8 cellular contexts compared by ENCODE assay signal in the genomic region with DNA sequence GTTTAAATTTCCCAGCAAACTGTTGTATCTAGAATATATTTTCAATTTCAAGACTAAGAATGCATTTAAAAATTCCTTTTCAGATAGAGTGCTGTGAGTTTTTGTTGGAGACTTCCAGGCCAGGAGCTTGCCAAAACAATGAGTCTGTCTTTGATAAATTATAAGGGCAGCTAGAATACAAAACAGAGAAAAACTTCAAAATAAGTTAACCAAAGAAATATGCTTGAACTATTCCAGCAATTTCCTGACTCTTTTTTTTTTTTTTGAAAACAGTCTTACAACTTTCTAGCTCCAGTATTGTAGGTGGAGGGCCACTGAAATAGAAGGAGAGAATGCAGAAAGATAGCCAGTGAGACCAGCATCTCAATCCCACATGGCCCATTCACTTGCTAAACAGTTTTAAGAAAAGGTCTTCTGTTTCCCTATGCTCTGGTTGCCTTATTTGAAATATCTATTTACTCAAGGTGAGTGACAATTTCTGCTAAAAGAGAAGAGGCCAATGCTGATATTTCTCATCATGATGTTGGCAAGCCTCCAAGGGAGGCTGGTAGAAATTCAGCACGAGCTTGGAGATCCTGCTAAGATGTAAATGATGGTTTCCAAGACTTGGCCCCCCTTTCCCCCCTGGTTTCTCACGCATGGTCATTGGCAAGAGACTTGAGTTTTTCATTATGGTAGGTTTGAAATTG.
A peak's percentile ranks its signal among the peaks of the same experiment; 100 is the strongest.
DNase-seq lines count a peak whose midpoint lies in the region; ATAC-seq and TF ChIP-seq lines count a peak whose summit lies in the region.
"Had no signal": no experiment of that assay in that cellular context is flagged by ENCODE, and none has a peak within 500 bp of the region (broad histone marks: within the 10 kb centered on the region; RNA-seq: fewer than 3 reads in every experiment).

No MANE protein-coding gene starts in this region.

- H3K79me2 ChIP-seq in GM23248 (ENCODE audit: insufficient read depth), result no peaks in the 10 kb centered on the region

- no peaks in the 10 kb centered on the region for H3K27me3 ChIP-seq in GM23248 (replicated peaks; ENCODE audit: insufficient read depth)

- peak; percentile 69 for ATAC-seq in WTC11
- ATAC-seq in stimulated activated effector memory CD8-positive, alpha-beta T cell treated with anti-CD3 and anti-CD28 coated beads, Interleukin-12 subunit alpha, Interleukin-12 subunit beta, amount 100 ng/mL, for 72 hours, result peak; percentile 29
- no peak for ATAC-seq in HG02571 (IDR thresholded peaks at IDR 0.05; ENCODE audit: unreplicated experiment)

- no peak overlapping the region for H3K4me3 Mint-ChIP-seq in WTC11
- no peak overlapping the region for H3K4me3 Mint-ChIP-seq in stimulated activated effector memory CD8-positive, alpha-beta T cell treated with anti-CD3 and anti-CD28 coated beads, Interleukin-12 subunit alpha, Interleukin-12 subunit beta, amount 100 ng/mL, for 72 hours
- H3K4me3 Mint-ChIP-seq: endodermal cell had no signal

- in situ Hi-C loops in GM23248 (cut with MboI), result no loop called here

- 3 to 20% methylated on average over 2 of the region's 2 CpGs for WGBS in GM23248 (ENCODE audit: low coverage in 1 of 2, low lambda C conversion rate in 2 of 2, missing lambda C conversion rate in 2 of 2), 2 experiments

- POLR2A ChIA-PET in WTC11 (lab: Charles Lee), result interaction anchor here (0.6 kb wide), 1 partner anchor 1191 kb away, joined by 5 read pairs; no protein-coding TSS in a partner anchor

- peaks cover 13% of the 10 kb centered on the region for H3K36me3 Mint-ChIP-seq in WTC11
- H3K36me3 Mint-ChIP-seq in stimulated activated effector memory CD8-positive, alpha-beta T cell treated with anti-CD3 and anti-CD28 coated beads, Interleukin-12 subunit alpha, Interleukin-12 subunit beta, amount 100 ng/mL, for 72 hours, result no peaks in the 10 kb centered on the region

- H3K36me3 ChIP-seq in GM23248 (ENCODE audit: low read depth), result no peaks in the 10 kb centered on the region

- H3K27ac Mint-ChIP-seq in WTC11, result peak overlapping the region; percentile 83
- H3K27ac Mint-ChIP-seq in stimulated activated effector memory CD8-positive, alpha-beta T cell treated with anti-CD3 and anti-CD28 coated beads, Interleukin-12 subunit alpha, Interleukin-12 subunit beta, amount 100 ng/mL, for 72 hours, result peak overlapping the region; percentile 86
- H3K27ac Mint-ChIP-seq: endodermal cell had no signal

- TF ChIP-seq CTCF in WTC11 (IDR thresholded peaks at IDR 0.05), result no peak

- DNase-seq in GM23248 (peak; percentile 84), WTC11 (ENCODE audit: low spot score) (no peak), fibroblast of peridontal ligament (ENCODE audit: extremely low read depth) (peak; percentile 88), NCI-H774 (lab: John Stamatoyannopoulos, UW) (no peak), GF-D8 (lab: John Stamatoyannopoulos, UW) (no peak)
- no peak for DNase-seq in stimulated activated effector memory CD8-positive, alpha-beta T cell treated with anti-CD3 and anti-CD28 coated beads, Interleukin-12 subunit alpha, Interleukin-12 subunit beta, amount 100 ng/mL, for 72 hours (ENCODE audit: low spot score in 2 of 2)
- DNase-seq: endodermal cell had no signal

- peak overlapping the region; percentile 68 for H3K27ac ChIP-seq in GM23248

- peaks cover 38% of the 10 kb centered on the region for H3K4me1 Mint-ChIP-seq in WTC11
- peaks cover 59% of the 10 kb centered on the region for H3K4me1 Mint-ChIP-seq in stimulated activated effector memory CD8-positive, alpha-beta T cell treated with anti-CD3 and anti-CD28 coated beads, Interleukin-12 subunit alpha, Interleukin-12 subunit beta, amount 100 ng/mL, for 72 hours

- 0 out of 2 replicates have a peak overlapping the region, but pooled peaks have one; percentile 4 for H2AFZ ChIP-seq in GM23248

- peaks cover 44% of the 10 kb centered on the region for H3K4me1 ChIP-seq in GM23248 (ENCODE audit: insufficient read depth)

- no peaks in the 10 kb centered on the region for H4K20me1 ChIP-seq in GM23248 (ENCODE audit: insufficient read depth)

- no peaks in the 10 kb centered on the region for H3K9me3 ChIP-seq in GM23248 (ENCODE audit: low read depth)

- H3K9ac ChIP-seq in GM23248, result peak overlapping the region; percentile 37

- peaks cover 33% of the 10 kb centered on the region for H3F3A ChIP-seq in GM23248 (ENCODE audit: insufficient read depth)

- H3K27me3 Mint-ChIP-seq in WTC11 (ENCODE audit: low read depth), result no peaks in the 10 kb centered on the region

- peak overlapping the region; percentile 58 for H3K4me2 ChIP-seq in GM23248 (ENCODE audit: unreplicated experiment)

- H3K9me3 Mint-ChIP-seq in WTC11, result peaks cover 12% of the 10 kb centered on the region
- no peaks in the 10 kb centered on the region for H3K9me3 Mint-ChIP-seq in stimulated activated effector memory CD8-positive, alpha-beta T cell treated with anti-CD3 and anti-CD28 coated beads, Interleukin-12 subunit alpha, Interleukin-12 subunit beta, amount 100 ng/mL, for 72 hours

- H3K4me3 ChIP-seq in GM23248, result 0 out of 2 replicates have a peak overlapping the region, but pooled peaks have one; percentile 1

- CTCF ChIA-PET in WTC11 (lab: Charles Lee), result interaction anchor here (0.7 to 1.6 kb wide), 2 partner anchors 17 to 129 kb away, joined by 3 read pairs; no protein-coding TSS in a partner anchor

- no peaks in the 10 kb centered on the region for H3K9me2 ChIP-seq in GM23248 (ENCODE audit: insufficient read depth)

TF ChIP-seq in WTC11, 78 proteins besides CTCF, POLR2A, EP300 and RAD21 (continues in another document):
- TF ChIP-seq ZNF512 (CRISPR knock-in tag; IDR thresholded peaks at IDR 0.05; ENCODE audit: borderline replicate concordance) (no peak), GRHL2 (CRISPR knock-in tag; IDR thresholded peaks at IDR 0.05; ENCODE audit: insufficient replicate concordance, severe bottlenecking) (no peak), PRRX2 (CRISPR knock-in tag; IDR thresholded peaks at IDR 0.05) (no peak), ESRRA (CRISPR knock-in tag; IDR thresholded peaks at IDR 0.05; ENCODE audit: borderline replicate concordance) (no peak), MXD4 (CRISPR knock-in tag; IDR thresholded peaks at IDR 0.05; ENCODE audit: borderline replicate concordance) (no peak), NFYB (CRISPR knock-in tag; conservative IDR thresholded peaks at IDR 0.05; ENCODE audit: low read depth) (no peak), RELA (CRISPR knock-in tag; IDR thresholded peaks at IDR 0.05; ENCODE audit: borderline replicate concordance) (no peak), NR2C2 (CRISPR knock-in tag; IDR thresholded peaks at IDR 0.05) (no peak), NFATC4 (CRISPR knock-in tag; IDR thresholded peaks at IDR 0.05) (no peak)
- TF ChIP-seq, protein P1, sequence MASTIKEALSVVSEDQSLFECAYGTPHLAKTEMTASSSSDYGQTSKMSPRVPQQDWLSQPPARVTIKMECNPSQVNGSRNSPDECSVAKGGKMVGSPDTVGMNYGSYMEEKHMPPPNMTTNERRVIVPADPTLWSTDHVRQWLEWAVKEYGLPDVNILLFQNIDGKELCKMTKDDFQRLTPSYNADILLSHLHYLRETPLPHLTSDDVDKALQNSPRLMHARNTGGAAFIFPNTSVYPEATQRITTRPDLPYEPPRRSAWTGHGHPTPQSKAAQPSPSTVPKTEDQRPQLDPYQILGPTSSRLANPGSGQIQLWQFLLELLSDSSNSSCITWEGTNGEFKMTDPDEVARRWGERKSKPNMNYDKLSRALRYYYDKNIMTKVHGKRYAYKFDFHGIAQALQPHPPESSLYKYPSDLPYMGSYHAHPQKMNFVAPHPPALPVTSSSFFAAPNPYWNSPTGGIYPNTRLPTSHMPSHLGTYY (CRISPR knock-in tag; IDR thresholded peaks at IDR 0.05), result no peak
- TF ChIP-seq, protein P2, sequence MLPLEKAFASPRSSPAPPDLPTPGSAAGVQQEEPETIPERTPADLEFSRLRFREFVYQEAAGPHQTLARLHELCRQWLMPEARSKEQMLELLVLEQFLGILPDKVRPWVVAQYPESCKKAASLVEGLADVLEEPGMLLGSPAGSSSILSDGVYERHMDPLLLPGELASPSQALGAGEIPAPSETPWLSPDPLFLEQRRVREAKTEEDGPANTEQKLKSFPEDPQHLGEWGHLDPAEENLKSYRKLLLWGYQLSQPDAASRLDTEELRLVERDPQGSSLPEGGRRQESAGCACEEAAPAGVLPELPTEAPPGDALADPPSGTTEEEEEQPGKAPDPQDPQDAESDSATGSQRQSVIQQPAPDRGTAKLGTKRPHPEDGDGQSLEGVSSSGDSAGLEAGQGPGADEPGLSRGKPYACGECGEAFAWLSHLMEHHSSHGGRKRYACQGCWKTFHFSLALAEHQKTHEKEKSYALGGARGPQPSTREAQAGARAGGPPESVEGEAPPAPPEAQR (CRISPR knock-in tag; IDR thresholded peaks at IDR 0.05), result no peak

Comparison
In these comparisons a context has a peak if more than half of its experiments do, and no peak if none do; other contexts are left out.
1. DNase-seq: peak in GM23248 (single experiment) and fibroblast of peridontal ligament (single experiment); none in WTC11 (single experiment), stimulated activated effector memory CD8-positive, alpha-beta T cell treated with anti-CD3 and anti-CD28 coated beads, Interleukin-12 subunit alpha, Interleukin-12 subunit beta, amount 100 ng/mL, for 72 hours (0 of 2), NCI-H774 (single experiment) and GF-D8 (single experiment).